ENCODE assay signal across 1 cellular context in the genomic region with DNA sequence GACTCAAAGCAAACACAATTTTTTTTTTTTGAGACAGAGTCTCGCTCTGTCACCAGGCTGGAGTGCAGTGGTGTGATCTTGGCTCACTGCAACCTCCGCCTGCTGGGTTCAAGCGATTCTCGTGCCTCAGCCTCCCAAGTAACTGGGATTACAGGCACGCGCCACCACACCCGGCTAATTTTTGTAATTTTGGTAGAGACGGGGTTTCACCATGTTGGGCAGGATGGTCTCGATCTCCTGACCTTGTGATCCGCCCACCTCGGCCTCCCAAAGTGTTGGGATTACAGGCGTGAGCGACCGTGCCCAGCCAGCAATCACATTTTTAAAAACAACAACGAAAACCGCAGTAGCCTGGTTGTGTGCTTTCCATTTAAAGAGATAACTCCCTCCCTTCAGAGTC.
TF ChIP-seq lines count a peak whose summit lies in the region.

No MANE protein-coding gene starts in this region.

TF ChIP-seq in K562, 482 proteins besides CTCF, POLR2A, EP300 and RAD21 (continued from another document):
- TF ChIP-seq, protein P1, sequence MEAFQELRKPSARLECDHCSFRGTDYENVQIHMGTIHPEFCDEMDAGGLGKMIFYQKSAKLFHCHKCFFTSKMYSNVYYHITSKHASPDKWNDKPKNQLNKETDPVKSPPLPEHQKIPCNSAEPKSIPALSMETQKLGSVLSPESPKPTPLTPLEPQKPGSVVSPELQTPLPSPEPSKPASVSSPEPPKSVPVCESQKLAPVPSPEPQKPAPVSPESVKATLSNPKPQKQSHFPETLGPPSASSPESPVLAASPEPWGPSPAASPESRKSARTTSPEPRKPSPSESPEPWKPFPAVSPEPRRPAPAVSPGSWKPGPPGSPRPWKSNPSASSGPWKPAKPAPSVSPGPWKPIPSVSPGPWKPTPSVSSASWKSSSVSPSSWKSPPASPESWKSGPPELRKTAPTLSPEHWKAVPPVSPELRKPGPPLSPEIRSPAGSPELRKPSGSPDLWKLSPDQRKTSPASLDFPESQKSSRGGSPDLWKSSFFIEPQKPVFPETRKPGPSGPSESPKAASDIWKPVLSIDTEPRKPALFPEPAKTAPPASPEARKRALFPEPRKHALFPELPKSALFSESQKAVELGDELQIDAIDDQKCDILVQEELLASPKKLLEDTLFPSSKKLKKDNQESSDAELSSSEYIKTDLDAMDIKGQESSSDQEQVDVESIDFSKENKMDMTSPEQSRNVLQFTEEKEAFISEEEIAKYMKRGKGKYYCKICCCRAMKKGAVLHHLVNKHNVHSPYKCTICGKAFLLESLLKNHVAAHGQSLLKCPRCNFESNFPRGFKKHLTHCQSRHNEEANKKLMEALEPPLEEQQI (IDR thresholded peaks at IDR 0.05): 0 out of 2 replicates have a peak, but pooled peaks have one; percentile 31
- TF ChIP-seq SMARCA5 (IDR thresholded peaks at IDR 0.05) (peak; percentile 73; the same call in 1 of the 2 replicates), KDM1A (IDR thresholded peaks at IDR 0.05) (peak; percentile 46 to 53; a peak in 2 of 4 replicates), CC2D1A (IDR thresholded peaks at IDR 0.05) (0 out of 2 replicates have a peak, but pooled peaks have one; percentile 16)
TF ChIP-seq in K562: peak in this region for 6; not testable (repeated sequence) for 476.
